In genomic region chr11:66981976-66982578, GRCh38 we compare ENCODE assay signal across 9 cellular contexts. TPM values are rescaled to one million over a fixed set of nuclear protein-coding genes. Genes with fewer than 3 reads are reported as not detected.
A peak's percentile ranks its signal among the peaks of the same experiment; 100 is the strongest.
DNase-seq lines count a peak whose midpoint lies in the region; ATAC-seq and TF ChIP-seq lines count a peak whose summit lies in the region.
"Had no signal": no experiment of that assay in that cellular context is flagged by ENCODE, and none has a peak within 500 bp of the region (broad histone marks: within the 10 kb centered on the region; RNA-seq: fewer than 3 reads in every experiment).

No MANE protein-coding gene starts in this region.

- TF ChIP-seq CTCF in BE2C (IDR thresholded peaks at IDR 0.05; ENCODE audit: low read depth, low read length) (no peak), HL-60 (IDR thresholded peaks at IDR 0.05; ENCODE audit: insufficient read depth, low read length) (no peak), brain microvascular endothelial cell (IDR thresholded peaks at IDR 0.05; ENCODE audit: low read depth, low read length, missing control alignments) (no peak), left lung (IDR thresholded peaks at IDR 0.05) (no peak)

- H3K4me1 ChIP-seq in BE2C (peaks cover under 1% of the 10 kb centered on the region; the same call in 1 of the 2 replicates), left lung (peaks cover 5 to 13% of the 10 kb centered on the region in 2 donors)

- intact Hi-C loops in left lung (cut with DNase I) = no loop called here

- no peaks in the 10 kb centered on the region for H3K27me3 ChIP-seq in BE2C
- no peaks in the 10 kb centered on the region for H3K27me3 ChIP-seq in HL-60 (ENCODE audit: insufficient read depth, poor library complexity, severe bottlenecking)
- no peaks in the 10 kb centered on the region for H3K27me3 ChIP-seq in brain microvascular endothelial cell (replicated peaks)
- no peaks in the 10 kb centered on the region for H3K27me3 ChIP-seq in left lung
- H3K27me3 ChIP-seq: cardiac muscle cell had no signal

- H3K9me3 ChIP-seq in BE2C (no peaks in the 10 kb centered on the region), left lung (peaks cover 0 to 14% of the 10 kb centered on the region in 2 donors)

- no peak overlapping the region for H3K4me3 ChIP-seq in BE2C (ENCODE audit: low read depth, low read length)
- no peak overlapping the region for H3K4me3 ChIP-seq in HL-60 (replicated peaks; ENCODE audit: insufficient read depth, low read length)
- no peak overlapping the region for H3K4me3 ChIP-seq in brain microvascular endothelial cell (ENCODE audit: low read depth, low read length)
- no peak overlapping the region for H3K4me3 ChIP-seq in left lung
- H3K4me3 ChIP-seq: cardiac muscle cell had no signal

- H3K36me3 ChIP-seq in BE2C = no peaks in the 10 kb centered on the region
- H3K36me3 ChIP-seq in brain microvascular endothelial cell (replicated peaks) = no peaks in the 10 kb centered on the region
- H3K36me3 ChIP-seq in left lung = no peaks in the 10 kb centered on the region
- H3K36me3 ChIP-seq: cardiac muscle cell had no signal

- H3K27ac ChIP-seq in HL-60 (replicated peaks) (no peak overlapping the region), brain microvascular endothelial cell (no peak overlapping the region), left lung (peak overlapping the region in 1 of 2 donors; percentile 4)
- H3K27ac ChIP-seq: cardiac muscle cell had no signal

- ATAC-seq in left lung (peak; percentile 74), HG02938 (IDR thresholded peaks at IDR 0.05; ENCODE audit: unreplicated experiment) (no peak), GM19035 (IDR thresholded peaks at IDR 0.05; ENCODE audit: unreplicated experiment) (no peak)

- in situ Hi-C loops in brain microvascular endothelial cell (cut with HindIII; ENCODE audit: low pct_ligation_motif_present, low sequenced_read_pairs) = no loop called here

- DNase-seq in BE2C = peak; percentile 94
- DNase-seq in HL-60 (ENCODE audit: low read depth in 1 of 2, low spot score in 1 of 2) = peak; percentile 32 to 65
- DNase-seq in NCI-H748 (lab: John Stamatoyannopoulos, UW; ENCODE audit: unreplicated experiment) = peak; percentile 89
- peak; percentile 92 for DNase-seq in brain microvascular endothelial cell
- peak; percentile 81 to 86 for DNase-seq in left lung
- no peak for DNase-seq in hippocampal formation (lab: John Stamatoyannopoulos, UW)

RNA-seq across cellular contexts. Expression of gene C11orf86, which starts 7.0 kb away (rescaled TPM):
- polyA plus RNA-seq in BE2C (2012; ENCODE audit: insufficient read depth, insufficient read length, low read depth) = not detected
- not detected for total RNA-seq in left lung
- total RNA-seq: cardiac muscle cell had no signal
- polyA plus RNA-seq: cardiac muscle cell had no signal

RNA-seq across cellular contexts. Expression of gene PC, which starts 23.9 kb away (rescaled TPM):
- 41.3 TPM for polyA plus RNA-seq in BE2C (2012; ENCODE audit: insufficient read depth, insufficient read length, low read depth)
- 10 to 100 TPM; 20.3 to 27.4 TPM for total RNA-seq in left lung

RNA-seq across cellular contexts. Expression of gene SYT12, which starts 40.9 kb away (rescaled TPM):
- not detected for polyA plus RNA-seq in BE2C (2012; ENCODE audit: insufficient read depth, insufficient read length, low read depth)
- total RNA-seq in left lung = under 1 TPM in 1 of 2 donors, not detected in 1; 0.61 TPM
- polyA plus RNA-seq: cardiac muscle cell had no signal

Comparison
In these comparisons a context has a peak if more than half of its experiments do, and no peak if none do; other contexts are left out.
1. DNase-seq: peak in BE2C (single experiment), HL-60 (2 of 2), NCI-H748 (single experiment), brain microvascular endothelial cell (single experiment) and left lung (2 of 2); none in hippocampal formation (0 of 2).